ENCODE assay signal across 8 cellular contexts in the genomic region with DNA sequence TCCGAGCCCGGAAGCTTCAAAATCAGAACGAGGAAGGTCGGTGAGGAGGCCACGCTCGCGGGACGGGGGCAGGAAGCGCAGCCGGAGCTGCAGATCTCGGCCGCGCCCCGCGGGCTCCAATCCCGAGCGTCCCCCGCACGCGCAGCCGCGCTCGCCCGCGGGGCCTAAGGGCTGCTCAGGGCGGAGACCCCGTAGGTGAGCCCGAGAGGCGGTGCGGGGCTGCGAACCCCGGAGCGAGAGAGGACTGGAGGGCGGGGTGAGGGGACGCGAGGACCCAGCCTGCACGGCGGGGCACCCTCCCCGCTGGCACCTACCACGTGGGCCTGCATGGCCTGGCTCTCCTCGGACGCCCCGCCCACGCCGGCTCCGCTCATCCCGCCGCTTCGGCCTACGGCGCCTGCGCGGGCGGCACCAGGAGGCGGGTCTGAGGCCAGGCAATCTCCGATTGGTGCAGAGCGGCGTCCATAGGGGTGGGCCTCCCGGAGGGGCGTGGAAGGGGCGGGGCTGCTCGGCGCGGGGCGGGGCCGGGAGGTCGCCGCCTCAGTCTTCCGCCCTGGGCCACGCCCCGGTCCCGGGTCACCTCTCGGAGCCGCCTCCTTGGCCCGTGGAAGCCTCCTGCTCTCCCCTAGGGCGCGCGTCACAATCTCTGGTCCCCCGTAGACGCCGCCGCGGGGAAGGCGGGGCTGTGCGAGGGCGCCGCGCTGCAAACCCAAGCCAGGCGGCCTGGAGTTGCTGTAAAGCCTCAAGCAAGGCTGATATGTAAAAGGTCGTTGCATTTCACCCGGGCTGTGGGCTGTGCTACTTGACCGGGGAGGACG. TPM values are rescaled to one million over a fixed set of nuclear protein-coding genes. Genes with fewer than 3 reads are reported as not detected.
DNase-seq lines count a peak whose midpoint lies in the region; TF ChIP-seq lines count a peak whose summit lies in the region.

No MANE protein-coding gene starts in this region.

- 2% methylated on average over 31 of the region's 93 CpGs for WGBS in SK-N-SH (ENCODE audit: low lambda C conversion rate)
- WGBS in thymus: 2% methylated on average over 93 of the region's 93 CpGs

- no peaks in the 10 kb centered on the region for H3K79me2 ChIP-seq in SK-N-SH (ENCODE audit: insufficient read depth)

- peaks cover 12% of the 10 kb centered on the region for H3K36me3 Mint-ChIP-seq in HFFc6 (ENCODE audit: low read depth)
- peaks cover 5% of the 10 kb centered on the region for H3K36me3 Mint-ChIP-seq in activated naive CD8-positive, alpha-beta T cell
- H3K36me3 Mint-ChIP-seq in osteocyte (ENCODE audit: unreplicated experiment): peaks cover 2% of the 10 kb centered on the region

- no peak for TF ChIP-seq CTCF in HFFc6 (IDR thresholded peaks at IDR 0.05)
- TF ChIP-seq CTCF in NB4 (IDR thresholded peaks at IDR 0.05; ENCODE audit: low read depth, low read length): no peak
- TF ChIP-seq CTCF in SK-N-SH (IDR thresholded peaks at IDR 0.05): no peak
- no peak for TF ChIP-seq CTCF in osteocyte (IDR thresholded peaks at IDR 0.05)

- peaks cover 6 to 15% of the 10 kb centered on the region in 2 experiments for H3K36me3 ChIP-seq in SK-N-SH (replicated peaks in 1 of 2; ENCODE audit: control insufficient read depth in 1 of 2, insufficient read depth in 2 of 2, low read length in 1 of 2)
- peaks cover 3% of the 10 kb centered on the region for H3K36me3 ChIP-seq in thymus (ENCODE audit: control insufficient read depth, insufficient read depth)

- CTCF ChIA-PET in SK-N-SH (lab: Yijun Ruan, JAX): no interaction called here

- H3K27ac Mint-ChIP-seq in HFFc6 (peak overlapping the region; percentile 69), osteocyte (ENCODE audit: unreplicated experiment) (peak overlapping the region; percentile 50)
- H3K27ac Mint-ChIP-seq in activated naive CD8-positive, alpha-beta T cell: peak overlapping the region; percentile 70

- H3K4me1 ChIP-seq in SK-N-SH (ENCODE audit: control insufficient read depth in 1 of 2, insufficient read depth in 2 of 2, low read depth in 1 of 2, low read length in 1 of 2): peaks cover 8 to 18% of the 10 kb centered on the region in 2 experiments; a peak in 3 of 4 replicates
- H3K4me1 ChIP-seq in thymus (ENCODE audit: control insufficient read depth, insufficient read depth, low read length): peaks cover 11% of the 10 kb centered on the region

- TF ChIP-seq POLR2A in NB4 (IDR thresholded peaks at IDR 0.05; ENCODE audit: extremely low read depth, insufficient read length): peak; percentile 61

- intact Hi-C loops in head of caudate nucleus (cut with DNase I): no loop called here

- peak; percentile 12; the same call in 1 of the 2 replicates for TF ChIP-seq RAD21 in SK-N-SH (IDR thresholded peaks at IDR 0.05; ENCODE audit: low read length)

- peak overlapping the region; percentile 59 for H3K9ac ChIP-seq in SK-N-SH

- H3K4me3 ChIP-seq in NB4 (ENCODE audit: low read depth, low read length) (peak overlapping the region; percentile 36), SK-N-SH (ENCODE audit: low read depth in 2 of 2, low read length in 1 of 2) (peak overlapping the region; percentile 77 to 80), thymus (ENCODE audit: low read length) (peak overlapping the region; percentile 76)

- H3K9me3 Mint-ChIP-seq in HFFc6 (peaks cover 7% of the 10 kb centered on the region), osteocyte (ENCODE audit: unreplicated experiment) (no peaks in the 10 kb centered on the region)
- no peaks in the 10 kb centered on the region for H3K9me3 Mint-ChIP-seq in activated naive CD8-positive, alpha-beta T cell (ENCODE audit: low read depth)

- H2AFZ ChIP-seq in SK-N-SH (ENCODE audit: low read depth): peak overlapping the region; percentile 76; the same call in 1 of the 2 replicates

- H3K4me3 Mint-ChIP-seq in HFFc6 (peak overlapping the region; percentile 79), osteocyte (ENCODE audit: unreplicated experiment) (peak overlapping the region; percentile 74)
- H3K4me3 Mint-ChIP-seq in activated naive CD8-positive, alpha-beta T cell: peak overlapping the region; percentile 88

- no peaks in the 10 kb centered on the region for H3K9me2 ChIP-seq in SK-N-SH

- H3K27me3 ChIP-seq in SK-N-SH (ENCODE audit: insufficient read depth) (no peaks in the 10 kb centered on the region), thymus (ENCODE audit: control insufficient read depth, insufficient read depth) (no peaks in the 10 kb centered on the region)

- H4K20me1 ChIP-seq in SK-N-SH (ENCODE audit: insufficient read depth): no peaks in the 10 kb centered on the region

- H3K4me2 ChIP-seq in SK-N-SH: peak overlapping the region; percentile 78

- POLR2A ChIA-PET in SK-N-SH (lab: Yijun Ruan, JAX): no interaction called here

- H3K9me3 ChIP-seq in SK-N-SH (no peaks in the 10 kb centered on the region), thymus (ENCODE audit: control insufficient read depth) (peaks cover 1% of the 10 kb centered on the region)

- peaks cover 30% of the 10 kb centered on the region for H3F3A ChIP-seq in SK-N-SH (replicated peaks; ENCODE audit: insufficient read depth)

- peaks cover 37% of the 10 kb centered on the region for H3K4me1 Mint-ChIP-seq in HFFc6 (ENCODE audit: low read depth)
- peaks cover 38% of the 10 kb centered on the region for H3K4me1 Mint-ChIP-seq in activated naive CD8-positive, alpha-beta T cell (ENCODE audit: low read depth)
- H3K4me1 Mint-ChIP-seq in osteocyte (ENCODE audit: unreplicated experiment): peaks cover 16% of the 10 kb centered on the region

- peaks cover 2% of the 10 kb centered on the region; the same call in 1 of the 2 replicates for H3K27me3 Mint-ChIP-seq in HFFc6 (ENCODE audit: insufficient read depth)
- no peaks in the 10 kb centered on the region for H3K27me3 Mint-ChIP-seq in activated naive CD8-positive, alpha-beta T cell
- no peaks in the 10 kb centered on the region for H3K27me3 Mint-ChIP-seq in osteocyte (ENCODE audit: unreplicated experiment)

- DNase-seq in GM04504 (ENCODE audit: low read depth) (peak; percentile 96), HFFc6 (peak; percentile 94), NB4 (ENCODE audit: low read depth) (peak; percentile 97), SK-N-SH (peak; percentile 100), head of caudate nucleus (peak; percentile 83 to 98 (median 97)), osteocyte (ENCODE audit: extremely low spot score, unreplicated experiment) (peak; percentile 100)

- TF ChIP-seq EP300 in SK-N-SH (IDR thresholded peaks at IDR 0.05; ENCODE audit: borderline replicate concordance in 1 of 2, low read depth in 1 of 2, low read length in 1 of 2): no peak

- H3K27ac ChIP-seq in SK-N-SH (ENCODE audit: low read depth in 2 of 2, low read length in 1 of 2) (peak overlapping the region; percentile 42 to 88; a peak in 3 of 4 replicates), thymus (ENCODE audit: low read depth) (peak overlapping the region; percentile 94)

TF ChIP-seq in SK-N-SH, 30 proteins besides CTCF, POLR2A, EP300 and RAD21 (continues in another document):
- TF ChIP-seq SMC3 (IDR thresholded peaks at IDR 0.05; ENCODE audit: low read depth, low read length) (0 out of 2 replicates have a peak, but pooled peaks have one; percentile 19), NRF1 (IDR thresholded peaks at IDR 0.05; ENCODE audit: low read depth, low read length) (peak; percentile 89), FOSL2 (IDR thresholded peaks at IDR 0.05; ENCODE audit: borderline replicate concordance, low read depth) (no peak), MAX (IDR thresholded peaks at IDR 0.05; ENCODE audit: low read depth) (peak; percentile 99), RXRA (IDR thresholded peaks at IDR 0.05; ENCODE audit: borderline replicate concordance, low read depth) (no peak), TEAD4 (IDR thresholded peaks at IDR 0.05; ENCODE audit: borderline replicate concordance, insufficient read depth) (no peak), SIN3A (IDR thresholded peaks at IDR 0.05; ENCODE audit: borderline replicate concordance, low read depth, low read length) (peak; percentile 26; the same call in 1 of the 2 replicates), GABPA (IDR thresholded peaks at IDR 0.05; ENCODE audit: low read depth) (no peak), FOXJ3 (CRISPR knock-in tag; IDR thresholded peaks at IDR 0.05) (no peak), MXI1 (IDR thresholded peaks at IDR 0.05; ENCODE audit: low read depth, low read length) (peak; percentile 100)
- TF ChIP-seq, protein P1, sequence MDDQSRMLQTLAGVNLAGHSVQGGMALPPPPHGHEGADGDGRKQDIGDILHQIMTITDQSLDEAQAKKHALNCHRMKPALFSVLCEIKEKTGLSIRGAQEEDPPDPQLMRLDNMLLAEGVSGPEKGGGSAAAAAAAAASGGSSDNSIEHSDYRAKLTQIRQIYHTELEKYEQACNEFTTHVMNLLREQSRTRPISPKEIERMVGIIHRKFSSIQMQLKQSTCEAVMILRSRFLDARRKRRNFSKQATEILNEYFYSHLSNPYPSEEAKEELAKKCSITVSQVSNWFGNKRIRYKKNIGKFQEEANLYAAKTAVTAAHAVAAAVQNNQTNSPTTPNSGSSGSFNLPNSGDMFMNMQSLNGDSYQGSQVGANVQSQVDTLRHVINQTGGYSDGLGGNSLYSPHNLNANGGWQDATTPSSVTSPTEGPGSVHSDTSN (IDR thresholded peaks at IDR 0.05): peak; percentile 91
- TF ChIP-seq, protein P2, sequence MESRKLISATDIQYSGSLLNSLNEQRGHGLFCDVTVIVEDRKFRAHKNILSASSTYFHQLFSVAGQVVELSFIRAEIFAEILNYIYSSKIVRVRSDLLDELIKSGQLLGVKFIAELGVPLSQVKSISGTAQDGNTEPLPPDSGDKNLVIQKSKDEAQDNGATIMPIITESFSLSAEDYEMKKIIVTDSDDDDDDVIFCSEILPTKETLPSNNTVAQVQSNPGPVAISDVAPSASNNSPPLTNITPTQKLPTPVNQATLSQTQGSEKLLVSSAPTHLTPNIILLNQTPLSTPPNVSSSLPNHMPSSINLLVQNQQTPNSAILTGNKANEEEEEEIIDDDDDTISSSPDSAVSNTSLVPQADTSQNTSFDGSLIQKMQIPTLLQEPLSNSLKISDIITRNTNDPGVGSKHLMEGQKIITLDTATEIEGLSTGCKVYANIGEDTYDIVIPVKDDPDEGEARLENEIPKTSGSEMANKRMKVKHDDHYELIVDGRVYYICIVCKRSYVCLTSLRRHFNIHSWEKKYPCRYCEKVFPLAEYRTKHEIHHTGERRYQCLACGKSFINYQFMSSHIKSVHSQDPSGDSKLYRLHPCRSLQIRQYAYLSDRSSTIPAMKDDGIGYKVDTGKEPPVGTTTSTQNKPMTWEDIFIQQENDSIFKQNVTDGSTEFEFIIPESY (IDR thresholded peaks at IDR 0.05; ENCODE audit: borderline replicate concordance, low read depth): no peak

RNA-seq across cellular contexts. Expression of gene METRNL, which starts 27.8 kb away (rescaled TPM):
- 10 to 100 TPM; 54.4 to 96.7 (median 90.9) TPM for total RNA-seq in HFFc6 (2021; fragmentation: NEBNext Ultra II Directional; extraction: Animal tissue kit (Norgen Biotek cat#: 25700))
- polyA plus RNA-seq in SK-N-SH (2012; rRNA removed) (50.8 and 75.5 TPM in 2 replicates), thymus (42.8 TPM)
- polyA plus RNA-seq in SK-N-SH (2012; cell fraction: cytosol; rRNA removed): 31.7 and 51.3 TPM in 2 replicates
- polyA plus RNA-seq in SK-N-SH (2012; cell fraction: nucleus; rRNA removed): 56.5 and 122 TPM in 2 replicates
- 214 and 217 TPM in 2 replicates for total RNA-seq in osteocyte

Comparison
In these comparisons a context has a peak if more than half of its experiments do, and no peak if none do; other contexts are left out.
1. Peak in every context shown above with its lines: DNase-seq, H3K4me3 ChIP-seq and H3K27ac ChIP-seq.